ENCODE assay signal across 8 cellular contexts in genomic region chr10:100970076-100970913, GRCh38. TPM values are rescaled to one million over a fixed set of nuclear protein-coding genes. Genes with fewer than 3 reads are reported as not detected.
A peak's percentile ranks its signal among the peaks of the same experiment; 100 is the strongest.
DNase-seq lines count a peak whose midpoint lies in the region; ATAC-seq and TF ChIP-seq lines count a peak whose summit lies in the region.

No MANE protein-coding gene starts in this region.

- H3K36me3 ChIP-seq in hepatocyte (replicated peaks; ENCODE audit: insufficient read depth, low read depth) = no peaks in the 10 kb centered on the region
- H3K36me3 ChIP-seq in smooth muscle cell (ENCODE audit: low read depth) = no peaks in the 10 kb centered on the region

- H3K79me2 ChIP-seq in hepatocyte = peaks cover 19% of the 10 kb centered on the region
- no peaks in the 10 kb centered on the region for H3K79me2 ChIP-seq in smooth muscle cell (ENCODE audit: low read depth)

- 34% methylated on average over 8 of the region's 13 CpGs for WGBS in hepatocyte (ENCODE audit: low lambda C conversion rate, missing lambda C conversion rate)
- WGBS in smooth muscle cell (ENCODE audit: low lambda C conversion rate) = 28% methylated on average over 11 of the region's 13 CpGs

- no peak for TF ChIP-seq CTCF in hepatocyte (IDR thresholded peaks at IDR 0.05; ENCODE audit: poor library complexity)
- TF ChIP-seq CTCF in smooth muscle cell (IDR thresholded peaks at IDR 0.05; ENCODE audit: borderline replicate concordance, insufficient read depth, poor library complexity, severe bottlenecking) = no peak

- H3K27ac ChIP-seq in hepatocyte (peak overlapping the region; percentile 83), smooth muscle cell (ENCODE audit: low read depth) (no peak overlapping the region)

- DNase-seq in activated CD8-positive, alpha-beta memory T cell treated with anti-CD3 and anti-CD28 coated beads, Interleukin-2, amount 10 ng/mL, durations not matched to agents 7 days and 5 days = no peak
- no peak for DNase-seq in activated CD8-positive, alpha-beta memory T cell treated with anti-CD3 and anti-CD28 coated beads for 24 hours
- DNase-seq in hepatocyte (ENCODE audit: low spot score) (peak; percentile 72), smooth muscle cell (lab: John Stamatoyannopoulos, UW; ENCODE audit: unreplicated experiment) (no peak), NCI-H1436 treated with DMSO at 0.1 percent for 48 hours (lab: John Stamatoyannopoulos, UW) (no peak), NK-92 (lab: John Stamatoyannopoulos, UW; ENCODE audit: unreplicated experiment) (no peak)
- DNase-seq in stimulated activated CD4-positive, alpha-beta T cell treated with anti-CD3 and anti-CD28 coated beads, Interleukin-12 subunit alpha, Interleukin-12 subunit beta, amount 100 ng/mL, for 4 hours = no peak

- H3K27ac Mint-ChIP-seq in activated CD8-positive, alpha-beta memory T cell treated with anti-CD3 and anti-CD28 coated beads, Interleukin-2, amount 10 ng/mL, durations not matched to agents 7 days and 5 days = no peak overlapping the region
- H3K27ac Mint-ChIP-seq in activated naive CD4-positive, alpha-beta T cell treated with anti-CD3 and anti-CD28 coated beads, Interleukin-2, amount 50 U/mL, for 24 hours = no peak overlapping the region

- H3K4me2 ChIP-seq in hepatocyte (peak overlapping the region; percentile 98), smooth muscle cell (peak overlapping the region; percentile 96)

- H4K20me1 ChIP-seq in hepatocyte (ENCODE audit: insufficient read depth, poor library complexity, severe bottlenecking) (no peaks in the 10 kb centered on the region), smooth muscle cell (ENCODE audit: low read depth) (no peaks in the 10 kb centered on the region)

- peak overlapping the region; percentile 27 for H3K4me3 Mint-ChIP-seq in activated CD8-positive, alpha-beta memory T cell treated with anti-CD3 and anti-CD28 coated beads, Interleukin-2, amount 10 ng/mL, durations not matched to agents 7 days and 5 days
- peak overlapping the region; percentile 66 for H3K4me3 Mint-ChIP-seq in activated naive CD4-positive, alpha-beta T cell treated with anti-CD3 and anti-CD28 coated beads, Interleukin-2, amount 50 U/mL, for 24 hours

- no peaks in the 10 kb centered on the region for H3K9me2 ChIP-seq in hepatocyte (replicated peaks; ENCODE audit: insufficient read depth)

- no peaks in the 10 kb centered on the region for H3K27me3 Mint-ChIP-seq in activated CD8-positive, alpha-beta memory T cell treated with anti-CD3 and anti-CD28 coated beads, Interleukin-2, amount 10 ng/mL, durations not matched to agents 7 days and 5 days
- no peaks in the 10 kb centered on the region for H3K27me3 Mint-ChIP-seq in activated naive CD4-positive, alpha-beta T cell treated with anti-CD3 and anti-CD28 coated beads, Interleukin-2, amount 50 U/mL, for 24 hours

- H3K4me1 Mint-ChIP-seq in activated CD8-positive, alpha-beta memory T cell treated with anti-CD3 and anti-CD28 coated beads, Interleukin-2, amount 10 ng/mL, durations not matched to agents 7 days and 5 days = peaks cover 7% of the 10 kb centered on the region
- H3K4me1 Mint-ChIP-seq in activated naive CD4-positive, alpha-beta T cell treated with anti-CD3 and anti-CD28 coated beads, Interleukin-2, amount 50 U/mL, for 24 hours = peaks cover 15% of the 10 kb centered on the region

- no peak for ATAC-seq in activated CD8-positive, alpha-beta memory T cell treated with anti-CD3 and anti-CD28 coated beads, Interleukin-2, amount 10 ng/mL, durations not matched to agents 7 days and 5 days

- H3K9me3 ChIP-seq in hepatocyte (ENCODE audit: low read depth) (no peaks in the 10 kb centered on the region), smooth muscle cell (replicated peaks; ENCODE audit: low read depth) (no peaks in the 10 kb centered on the region)

- H3K36me3 Mint-ChIP-seq in activated CD8-positive, alpha-beta memory T cell treated with anti-CD3 and anti-CD28 coated beads, Interleukin-2, amount 10 ng/mL, durations not matched to agents 7 days and 5 days = no peaks in the 10 kb centered on the region
- peaks cover 3% of the 10 kb centered on the region for H3K36me3 Mint-ChIP-seq in activated naive CD4-positive, alpha-beta T cell treated with anti-CD3 and anti-CD28 coated beads, Interleukin-2, amount 50 U/mL, for 24 hours

- CTCF ChIA-PET in activated CD8-positive, alpha-beta memory T cell treated with anti-CD3 and anti-CD28 coated beads, Interleukin-2, amount 10 ng/mL, durations not matched to agents 7 days and 5 days (lab: Charles Lee) = interaction anchor here (1.4 to 2.3 kb wide), 3 partner anchors 14 to 28 kb away, joined by 4 to 11 read pairs (median 4); partner anchors contain the start of gene MRPL43

- H3F3A ChIP-seq in smooth muscle cell (ENCODE audit: low read depth) = peaks cover 11% of the 10 kb centered on the region

- no peaks in the 10 kb centered on the region for H3K9me3 Mint-ChIP-seq in activated CD8-positive, alpha-beta memory T cell treated with anti-CD3 and anti-CD28 coated beads, Interleukin-2, amount 10 ng/mL, durations not matched to agents 7 days and 5 days (ENCODE audit: low read depth)
- H3K9me3 Mint-ChIP-seq in activated naive CD4-positive, alpha-beta T cell treated with anti-CD3 and anti-CD28 coated beads, Interleukin-2, amount 50 U/mL, for 24 hours = no peaks in the 10 kb centered on the region

- H3K4me3 ChIP-seq in hepatocyte = peak overlapping the region; percentile 96
- H3K4me3 ChIP-seq in smooth muscle cell = peak overlapping the region; percentile 69

- H3K27me3 ChIP-seq in hepatocyte (no peaks in the 10 kb centered on the region), smooth muscle cell (ENCODE audit: low read depth) (no peaks in the 10 kb centered on the region)

- H3K4me1 ChIP-seq in hepatocyte (ENCODE audit: insufficient read depth) (peaks cover 24% of the 10 kb centered on the region), smooth muscle cell (ENCODE audit: low read depth) (no peaks in the 10 kb centered on the region)

- no peak overlapping the region for H3K9ac ChIP-seq in smooth muscle cell (ENCODE audit: low read depth)

- H2AFZ ChIP-seq in hepatocyte (peak overlapping the region; percentile 93), smooth muscle cell (ENCODE audit: low read depth) (peak overlapping the region; percentile 79)

RNA-seq across cellular contexts. Expression of gene SEMA4G, which starts 1.0 kb away (rescaled TPM):
- under 1 TPM; 0.26 to 0.45 TPM for total RNA-seq in activated CD8-positive, alpha-beta memory T cell treated with anti-CD3 and anti-CD28 coated beads, Interleukin-2, amount 10 ng/mL, durations not matched to agents 7 days and 5 days
- total RNA-seq in hepatocyte = 48.6 and 54.8 TPM in 2 replicates
- polyA plus RNA-seq in hepatocyte = 28.6 and 38.9 TPM in 2 replicates
- total RNA-seq in smooth muscle cell = 5.3 and 7.1 TPM in 2 replicates
- polyA plus RNA-seq in smooth muscle cell = 3.8 and 4.2 TPM in 2 replicates

RNA-seq across cellular contexts. Expression of gene MRPL43, which starts 17.0 kb away (rescaled TPM):
- 10 to 100 TPM; 48.2 to 52.2 TPM for total RNA-seq in activated CD8-positive, alpha-beta memory T cell treated with anti-CD3 and anti-CD28 coated beads, Interleukin-2, amount 10 ng/mL, durations not matched to agents 7 days and 5 days
- 60.1 and 65.9 TPM in 2 replicates for total RNA-seq in hepatocyte
- 111 and 112 TPM in 2 replicates for polyA plus RNA-seq in hepatocyte
- 59.3 and 89.9 TPM in 2 replicates for total RNA-seq in smooth muscle cell
- 104 and 120 TPM in 2 replicates for polyA plus RNA-seq in smooth muscle cell

RNA-seq across cellular contexts. Expression of gene TWNK, which starts 17.0 kb away (rescaled TPM):
- 10 to 100 TPM; 11.2 to 18.7 TPM for total RNA-seq in activated CD8-positive, alpha-beta memory T cell treated with anti-CD3 and anti-CD28 coated beads, Interleukin-2, amount 10 ng/mL, durations not matched to agents 7 days and 5 days
- total RNA-seq in hepatocyte (3.2 and 5.0 TPM in 2 replicates), smooth muscle cell (2.0 and 2.3 TPM in 2 replicates)
- polyA plus RNA-seq in hepatocyte (4.0 and 5.1 TPM in 2 replicates), smooth muscle cell (2.5 and 3.9 TPM in 2 replicates)

RNA-seq across cellular contexts. Expression of gene LZTS2, which starts 29.3 kb away (rescaled TPM):
- 10 to 100 TPM; 12.6 to 12.7 TPM for total RNA-seq in activated CD8-positive, alpha-beta memory T cell treated with anti-CD3 and anti-CD28 coated beads, Interleukin-2, amount 10 ng/mL, durations not matched to agents 7 days and 5 days
- 62.9 and 73.6 TPM in 2 replicates for total RNA-seq in hepatocyte
- polyA plus RNA-seq in hepatocyte = 88.5 and 90.7 TPM in 2 replicates
- total RNA-seq in smooth muscle cell = 54.9 and 57.9 TPM in 2 replicates
- 96.2 and 103 TPM in 2 replicates for polyA plus RNA-seq in smooth muscle cell

RNA-seq across cellular contexts. Expression of gene SLF2, which starts 57.5 kb away (rescaled TPM):
- 10 to 100 TPM; 41.4 to 53.0 TPM for total RNA-seq in activated CD8-positive, alpha-beta memory T cell treated with anti-CD3 and anti-CD28 coated beads, Interleukin-2, amount 10 ng/mL, durations not matched to agents 7 days and 5 days
- 23.5 and 28.9 TPM in 2 replicates for total RNA-seq in hepatocyte
- polyA plus RNA-seq in hepatocyte = 11.7 and 20.1 TPM in 2 replicates
- total RNA-seq in smooth muscle cell = 24.3 and 24.9 TPM in 2 replicates
- 8.1 and 9.0 TPM in 2 replicates for polyA plus RNA-seq in smooth muscle cell
